Comparison of ENCODE assay signal across 26 cellular contexts in the genomic region with DNA sequence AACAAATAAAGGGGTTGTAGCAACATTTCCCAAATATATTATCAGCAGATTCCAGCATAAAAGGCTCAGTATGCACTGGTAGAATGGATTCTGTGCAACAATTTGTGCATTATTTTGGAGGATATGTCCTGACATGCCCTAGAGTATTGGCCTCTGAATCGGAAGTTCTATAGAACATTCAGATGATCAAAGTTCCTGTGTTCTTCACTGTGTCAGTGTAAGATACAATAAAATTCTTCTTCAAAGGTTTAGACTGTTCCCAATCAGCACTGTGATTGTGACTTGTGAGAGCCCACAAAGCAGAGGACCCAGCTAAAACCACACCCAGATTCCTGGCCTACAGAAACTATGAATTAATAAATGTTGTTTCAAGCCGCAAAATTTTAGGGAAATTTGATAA. TPM values are rescaled to one million over a fixed set of nuclear protein-coding genes. Genes with fewer than 3 reads are reported as not detected.
"Had no signal": no experiment of that assay in that cellular context is flagged by ENCODE, and none has a peak within 500 bp of the region (broad histone marks: within the 10 kb centered on the region; RNA-seq: fewer than 3 reads in every experiment).

No MANE protein-coding gene starts in this region.

- H3K4me3 Mint-ChIP-seq: activated naive CD8-positive, alpha-beta T cell treated with anti-CD3 and anti-CD28 coated beads, Interleukin-2, amount 50 U/mL, for 24 hours; brain; endodermal cell; type B pancreatic cell had no signal

- H3K27me3 Mint-ChIP-seq: activated naive CD8-positive, alpha-beta T cell treated with anti-CD3 and anti-CD28 coated beads, Interleukin-2, amount 50 U/mL, for 24 hours; brain; naive thymus-derived CD8-positive, alpha-beta T cell; progenitor cell of endocrine pancreas; type B pancreatic cell had no signal

- ATAC-seq: activated naive CD8-positive, alpha-beta T cell treated with anti-CD3 and anti-CD28 coated beads, Interleukin-2, amount 50 U/mL, for 24 hours; left lobe of liver; lower lobe of right lung; naive thymus-derived CD8-positive, alpha-beta T cell had no signal

- H3K27ac ChIP-seq: colonic mucosa, lower lobe of right lung, sigmoid colon, thoracic aorta had no signal

- H3K36me3 ChIP-seq: colonic mucosa, lower lobe of right lung, sigmoid colon, thoracic aorta had no signal

- H3K9me3 ChIP-seq: colonic mucosa, lower lobe of right lung, sigmoid colon, thoracic aorta had no signal

- H3K4me1 Mint-ChIP-seq: brain had no signal

- H3K27me3 ChIP-seq: colonic mucosa, sigmoid colon had no signal

- DNase-seq: activated CD4-positive, alpha-beta T cell treated with anti-CD3 and anti-CD28 coated beads for 1 hour; activated CD4-positive, alpha-beta T cell treated with anti-CD3 and anti-CD28 coated beads, Interleukin-2, amount 50 U/mL, for 4 hours; activated gamma-delta T cell treated with Interleukin-2 at 50 U/mL for 16 hours; activated naive CD8-positive, alpha-beta T cell treated with anti-CD3 and anti-CD28 coated beads, Interleukin-2, amount 50 U/mL, for 24 hours; activated T-cell treated with anti-CD3 and anti-CD28 coated beads for 4 hours; anterior cingulate cortex; colonic mucosa; endodermal cell; lower lobe of right lung; naive thymus-derived CD8-positive, alpha-beta T cell; retina; sigmoid colon; stimulated activated CD4-positive, alpha-beta T cell treated with anti-CD3 and anti-CD28 coated beads, Interleukin-4, amount 100 ng/mL, for 1 hour; stimulated activated naive CD4-positive, alpha-beta T cell treated with Interleukin-2 at 50 U/mL for 16 hours; T-helper 9 cell had no signal

- H3K36me3 Mint-ChIP-seq: brain, type B pancreatic cell had no signal

- H3K4me3 ChIP-seq: colonic mucosa, lower lobe of right lung, sigmoid colon, thoracic aorta had no signal

- H3K27ac Mint-ChIP-seq: activated naive CD8-positive, alpha-beta T cell treated with anti-CD3 and anti-CD28 coated beads, Interleukin-2, amount 50 U/mL, for 24 hours; brain; endodermal cell; progenitor cell of endocrine pancreas; type B pancreatic cell had no signal

- H3K4me1 ChIP-seq: colonic mucosa had no signal

RNA-seq across cellular contexts. Expression of a gene that starts 33.6 kb away (rescaled TPM):
- total RNA-seq: endodermal cell, epithelial cell of proximal tubule, osteocyte, progenitor cell of endocrine pancreas had no signal

RNA-seq across cellular contexts. Expression of a gene that starts 57.6 kb away (rescaled TPM):
- total RNA-seq: colonic mucosa, endodermal cell, fibroblast of villous mesenchyme, glomerular endothelial cell, left lobe of liver, mesenteric fat pad, mucosa of gallbladder, osteocyte, progenitor cell of endocrine pancreas, sigmoid colon had no signal
